Comparison of ENCODE assay signal across 1 cellular context in genomic region chr10:36790000-36790399, GRCh38.
TF ChIP-seq lines count a peak whose summit lies in the region.

No MANE protein-coding gene starts in this region.

TF ChIP-seq in GM23338, 12 proteins besides CTCF, POLR2A, EP300 and RAD21 (continued from another document):
- TF ChIP-seq ZNF462 (CRISPR knock-in tag; IDR thresholded peaks at IDR 0.05) = no peak
- TF ChIP-seq POLR2AphosphoS5 (IDR thresholded peaks at IDR 0.05; ENCODE audit: low read depth) = no peak
- TF ChIP-seq JUNB (IDR thresholded peaks at IDR 0.05; ENCODE audit: unreplicated experiment) = no peak
- TF ChIP-seq EZH2 (IDR thresholded peaks at IDR 0.05; ENCODE audit: low read depth, unreplicated experiment) = no peak
- TF ChIP-seq EZH2phosphoT487 (IDR thresholded peaks at IDR 0.05; ENCODE audit: unreplicated experiment) = no peak
- no peak for TF ChIP-seq REST (IDR thresholded peaks at IDR 0.05; ENCODE audit: unreplicated experiment)
- no peak for TF ChIP-seq ZNF331 (CRISPR knock-in tag; IDR thresholded peaks at IDR 0.05; ENCODE audit: low read depth)
